In the genomic region with DNA sequence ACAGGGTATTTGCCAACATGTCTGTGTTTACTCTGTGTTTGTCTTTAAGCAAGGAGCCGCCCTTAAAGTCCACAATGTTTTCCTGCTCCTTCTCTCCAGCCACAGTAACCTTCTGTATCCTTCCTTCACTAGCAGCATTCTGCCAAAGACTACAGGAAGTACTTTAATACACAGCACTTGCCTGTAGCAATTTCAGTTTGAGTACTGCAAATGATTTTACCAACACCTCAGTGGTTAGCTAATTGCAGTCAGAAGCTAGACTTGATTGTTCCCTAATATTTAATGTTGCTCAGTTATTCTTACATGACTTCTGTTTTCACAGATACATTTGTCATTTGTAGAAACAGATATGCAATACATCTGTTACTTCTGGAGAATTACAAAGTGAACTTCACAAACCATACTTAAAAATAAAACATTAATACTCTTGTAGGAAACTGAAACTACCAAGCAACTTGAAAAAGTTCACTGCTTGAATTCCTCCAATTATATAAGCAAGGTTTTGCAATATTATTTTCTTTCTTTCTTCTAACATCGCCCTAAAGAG, we compare ENCODE assay signal across 9 cellular contexts.
DNase-seq lines count a peak whose midpoint lies in the region; ATAC-seq and TF ChIP-seq lines count a peak whose summit lies in the region.
"Had no signal": no experiment of that assay in that cellular context is flagged by ENCODE, and none has a peak within 500 bp of the region (broad histone marks: within the 10 kb centered on the region; RNA-seq: fewer than 3 reads in every experiment).

No MANE protein-coding gene starts in this region.

- POLR2A ChIA-PET in GM10248 (lab: Yijun Ruan, JAX): no interaction called here
- POLR2A ChIA-PET in naive thymus-derived CD8-positive, alpha-beta T cell (lab: Charles Lee): no interaction called here

- H3K4me3 ChIP-seq in coronary artery (peak overlapping the region; percentile 57), mesendoderm (ENCODE audit: low read length) (no peak overlapping the region)

- H3K27me3 Mint-ChIP-seq in naive thymus-derived CD8-positive, alpha-beta T cell: no peaks in the 10 kb centered on the region

- no peak overlapping the region for H4K8ac ChIP-seq in mesendoderm (ENCODE audit: low read depth, low read length)

- no peak overlapping the region for H2BK120ac ChIP-seq in mesendoderm (ENCODE audit: low read depth, low read length)

- H3K36me3 Mint-ChIP-seq in naive thymus-derived CD8-positive, alpha-beta T cell: peaks cover 6 to 17% (median 14%) of the 10 kb centered on the region in 3 donors

- TF ChIP-seq CTCF in GM10248 (IDR thresholded peaks at IDR 0.05; ENCODE audit: control extremely low read depth, extremely low read depth, low read depth, missing control alignments) (no peak), coronary artery (IDR thresholded peaks at IDR 0.05) (no peak)

- no peak overlapping the region for H3K4ac ChIP-seq in mesendoderm (ENCODE audit: low read depth, low read length)

- H2BK5ac ChIP-seq in mesendoderm (ENCODE audit: low read length): no peak overlapping the region

- H3K27ac ChIP-seq in coronary artery: peak overlapping the region; percentile 15 to 67
- H3K27ac ChIP-seq in mesendoderm (ENCODE audit: low read depth, low read length): no peak overlapping the region

- WGBS in mesendoderm (ENCODE audit: extremely low coverage, insufficient coverage, low lambda C conversion rate): no CpG with 5 or more reads among the region's 2 CpGs

- H3K4me1 ChIP-seq in mesendoderm (ENCODE audit: control insufficient read depth, low read depth, low read length): no peaks in the 10 kb centered on the region

- H3K36me3 ChIP-seq in mesendoderm (ENCODE audit: control insufficient read depth, insufficient read depth, low read length): no peaks in the 10 kb centered on the region

- H3K9ac ChIP-seq in mesendoderm (ENCODE audit: low read length): no peak overlapping the region

- no peak overlapping the region for H3K18ac ChIP-seq in mesendoderm (ENCODE audit: low read length)

- H3K4me1 Mint-ChIP-seq in naive thymus-derived CD8-positive, alpha-beta T cell: peaks cover 11 to 55% (median 39%) of the 10 kb centered on the region in 4 donors

- H3K79me1 ChIP-seq in mesendoderm (ENCODE audit: low read length): no peaks in the 10 kb centered on the region

- peaks cover 0 to 10% (median 4%) of the 10 kb centered on the region in 9 donors for H3K9me3 Mint-ChIP-seq in naive thymus-derived CD8-positive, alpha-beta T cell

- DNase-seq in GM10248 (ENCODE audit: extremely low spot score) (peak; percentile 38), NCI-H2029 (lab: John Stamatoyannopoulos, UW) (peak; percentile 47), coronary artery (ENCODE audit: low spot score) (no peak), mesendoderm (no peak), NCI-H1694 (lab: John Stamatoyannopoulos, UW) (no peak)
- peak in 3 of 10 donors; percentile 5 to 11 (median 8) for DNase-seq in naive thymus-derived CD8-positive, alpha-beta T cell
- DNase-seq in stimulated activated CD4-positive, alpha-beta T cell treated with anti-CD3 and anti-CD28 coated beads, Interleukin-15, amount 100 ng/mL, for 24 hours: no peak

- H3K56ac ChIP-seq in mesendoderm (ENCODE audit: low read length): no peak overlapping the region

- no peaks in the 10 kb centered on the region for H3K27me3 ChIP-seq in mesendoderm (ENCODE audit: insufficient read depth, low read length, poor library complexity)

- ATAC-seq in GM21528 (IDR thresholded peaks at IDR 0.05; ENCODE audit: low FRiP score, unreplicated experiment): peak; percentile 72
- ATAC-seq in naive thymus-derived CD8-positive, alpha-beta T cell: peak; percentile 30 to 57

- no peak overlapping the region for H2BK15ac ChIP-seq in mesendoderm (replicated peaks; ENCODE audit: low read depth)

- no peak overlapping the region for H3K4me2 ChIP-seq in mesendoderm (ENCODE audit: low read length)

- H2AK5ac ChIP-seq in mesendoderm (ENCODE audit: low read length): no peak overlapping the region

- H3K79me2 ChIP-seq in mesendoderm (ENCODE audit: control insufficient read depth, insufficient read depth, low read length): no peaks in the 10 kb centered on the region

- H4K5ac ChIP-seq in mesendoderm (ENCODE audit: low read length): no peak overlapping the region

- no peak overlapping the region for H3K23ac ChIP-seq in mesendoderm (ENCODE audit: low read length)

- H3K27ac Mint-ChIP-seq in naive thymus-derived CD8-positive, alpha-beta T cell: peak overlapping the region in 9 of 10 donors; percentile 3 to 78 (median 32)
- H3K27ac Mint-ChIP-seq: T-helper 1 cell treated with Interleukin-12 subunit alpha and Interleukin-12 subunit beta and Interleukin-4 antibody, amounts not matched to agents 30 μg/mL and 1 μg/mL, for 36 hours had no signal

- CTCF ChIA-PET in GM10248 (lab: Yijun Ruan, JAX): interaction anchor here (1.4 kb wide), 1 partner anchor 49 kb away, joined by 3 read pairs; no protein-coding TSS in a partner anchor

- H3K4me3 Mint-ChIP-seq in naive thymus-derived CD8-positive, alpha-beta T cell: peak overlapping the region in 9 of 10 donors; percentile 8 to 62 (median 43)
- H3K4me3 Mint-ChIP-seq: T-helper 1 cell treated with Interleukin-12 subunit alpha and Interleukin-12 subunit beta and Interleukin-4 antibody, amounts not matched to agents 30 μg/mL and 1 μg/mL, for 36 hours had no signal

Comparison
In these comparisons a context has a peak if more than half of its experiments do, and no peak if none do; other contexts are left out.
1. DNase-seq: peak in GM10248 (single experiment) and NCI-H2029 (single experiment); none in coronary artery (single experiment), mesendoderm (single experiment), stimulated activated CD4-positive, alpha-beta T cell treated with anti-CD3 and anti-CD28 coated beads, Interleukin-15, amount 100 ng/mL, for 24 hours (single experiment) and NCI-H1694 (single experiment).